ENCODE assay signal across 8 cellular contexts in genomic region chr12:101280006-101280505, GRCh38. TPM values are rescaled to one million over a fixed set of nuclear protein-coding genes. Genes with fewer than 3 reads are reported as not detected.
DNase-seq lines count a peak whose midpoint lies in the region; ATAC-seq and TF ChIP-seq lines count a peak whose summit lies in the region.

Gene UTP20 (plus strand): TSS chr12:101280105. CDS start chr12:101280283, 178 bp downstream.

- peak; percentile 38 for DNase-seq in AG09309 (ENCODE audit: low read depth)
- DNase-seq in NCI-H345 treated with DMSO at 0.1 percent for 48 hours (lab: John Stamatoyannopoulos, UW; ENCODE audit: unreplicated experiment) = peak; percentile 87
- peak; percentile 92 for DNase-seq in activated B cell treated with CpG ODN at 0.5 μM for 24 hours
- peak; percentile 89 for DNase-seq in central memory CD4-positive, alpha-beta T cell
- DNase-seq in inferior parietal cortex (ENCODE audit: extremely low spot score) = peak; percentile 97
- peak; percentile 91 to 92 for DNase-seq in stimulated activated CD4-positive, alpha-beta T cell treated with anti-CD3 and anti-CD28 coated beads, Interleukin-12 subunit alpha, Interleukin-12 subunit beta, amount 100 ng/mL, for 24 hours (ENCODE audit: low read depth in 2 of 2)

- peak within 1 kb of the TSS; percentile 51 for H3K4me3 ChIP-seq in AG09309 (ENCODE audit: control insufficient read depth, low read depth, low read length)

- POLR2A ChIA-PET in activated B cell treated with CpG ODN at 0.5 μM for 24 hours (lab: Charles Lee) = interaction anchor here (0.6 to 1.7 kb wide), 3 partner anchors 72 to 128 kb away, joined by 6 read pairs; partner anchors contain the start of gene ARL1

- peaks cover 8% of the 10 kb centered on the region for H3K4me1 Mint-ChIP-seq in activated B cell treated with CpG ODN at 0.5 μM for 24 hours

- TF ChIP-seq CTCF in AG09309 (IDR thresholded peaks at IDR 0.05; ENCODE audit: control insufficient read depth, insufficient read depth, low read depth, low read length, missing control alignments) = no peak
- no peak for TF ChIP-seq CTCF in activated B cell treated with CpG ODN at 0.5 μM for 24 hours (IDR thresholded peaks at IDR 0.05)

- intact Hi-C loops in activated B cell treated with CpG ODN at 0.5 μM for 24 hours (cut with micrococcal nuclease) = loop anchor here (1.0 to 2.0 kb wide), 4 partner anchors 128 to 1138 kb away; partner anchors contain the start of genes BLTP3B, DEPDC4 and SCYL2

- no peaks in the 10 kb centered on the region for H3K9me3 Mint-ChIP-seq in activated B cell treated with CpG ODN at 0.5 μM for 24 hours

- ATAC-seq in GM19023 (IDR thresholded peaks at IDR 0.05; ENCODE audit: unreplicated experiment) (peak; percentile 99), HG03196 (IDR thresholded peaks at IDR 0.05; ENCODE audit: unreplicated experiment) (peak; percentile 99), activated B cell treated with CpG ODN at 0.5 μM for 24 hours (ENCODE audit: low read depth) (peak; percentile 100)

- peak within 1 kb of the TSS; percentile 88 for H3K27ac Mint-ChIP-seq in activated B cell treated with CpG ODN at 0.5 μM for 24 hours

- CTCF ChIA-PET in activated B cell treated with CpG ODN at 0.5 μM for 24 hours (lab: Charles Lee) = interaction anchor here (2.2 kb wide), 1 partner anchor 44 kb away, joined by 5 read pairs; no protein-coding TSS in a partner anchor

- peaks cover 26% of the 10 kb centered on the region for H3K36me3 Mint-ChIP-seq in activated B cell treated with CpG ODN at 0.5 μM for 24 hours (ENCODE audit: low read depth)

- peak within 1 kb of the TSS; percentile 96 for H3K4me3 Mint-ChIP-seq in activated B cell treated with CpG ODN at 0.5 μM for 24 hours

- peaks cover 18% of the 10 kb centered on the region for H3K27me3 Mint-ChIP-seq in activated B cell treated with CpG ODN at 0.5 μM for 24 hours

RNA-seq across cellular contexts. Expression of gene UTP20, which starts in this region (rescaled TPM):
- 26.1 and 32.9 TPM in 2 replicates for total RNA-seq in activated B cell treated with CpG ODN at 0.5 μM for 24 hours

Comparison
In these comparisons a context has a peak if more than half of its experiments do, and no peak if none do; other contexts are left out.
1. Peak in every context shown above with its lines: DNase-seq, ATAC-seq and H3K4me3 ChIP-seq.
2. DNase-seq: peak in every context shown above with its lines; median percentile 97 in inferior parietal cortex; 92 in activated B cell treated with CpG ODN at 0.5 μM for 24 hours; 92 in stimulated activated CD4-positive, alpha-beta T cell treated with anti-CD3 and anti-CD28 coated beads, Interleukin-12 subunit alpha, Interleukin-12 subunit beta, amount 100 ng/mL, for 24 hours; 89 in central memory CD4-positive, alpha-beta T cell; 87 in NCI-H345 treated with DMSO at 0.1 percent for 48 hours; 38 in AG09309.